In genomic region chr7:41699532-41699931, GRCh38 we compare ENCODE assay signal across 8 cellular contexts. TPM values are rescaled to one million over a fixed set of nuclear protein-coding genes. Genes with fewer than 3 reads are reported as not detected.
A peak's percentile ranks its signal among the peaks of the same experiment; 100 is the strongest.
DNase-seq lines count a peak whose midpoint lies in the region; ATAC-seq and TF ChIP-seq lines count a peak whose summit lies in the region.

No MANE protein-coding gene starts in this region.

- peaks cover 44% of the 10 kb centered on the region for H3K4me1 ChIP-seq in GM23248 (ENCODE audit: insufficient read depth)
- H3K4me1 ChIP-seq in gastrocnemius medialis: peaks cover 0 to 6% of the 10 kb centered on the region in 2 donors

- no peaks in the 10 kb centered on the region for H3K9me2 ChIP-seq in GM23248 (ENCODE audit: insufficient read depth)

- H3F3A ChIP-seq in GM23248 (ENCODE audit: insufficient read depth): peaks cover 70% of the 10 kb centered on the region

- 46 to 57% methylated on average over 12 of the region's 12 CpGs for WGBS in GM23248 (ENCODE audit: low coverage in 1 of 2, low lambda C conversion rate in 2 of 2, missing lambda C conversion rate in 2 of 2), 2 experiments

- no peaks in the 10 kb centered on the region for H4K20me1 ChIP-seq in GM23248 (ENCODE audit: insufficient read depth)

- no peaks in the 10 kb centered on the region for H3K9me3 ChIP-seq in GM23248 (ENCODE audit: low read depth)
- no peaks in the 10 kb centered on the region for H3K9me3 ChIP-seq in iPS-18c (ENCODE audit: control insufficient read depth, insufficient read depth, low read length)
- H3K9me3 ChIP-seq in gastrocnemius medialis: no peaks in the 10 kb centered on the region

- H3K4me2 ChIP-seq in GM23248 (ENCODE audit: unreplicated experiment): peak overlapping the region; percentile 81

- H2AFZ ChIP-seq in GM23248: peak overlapping the region; percentile 60

- in situ Hi-C loops in GM23248 (cut with MboI): no loop called here
- in situ Hi-C loops in astrocyte of the spinal cord (cut with HindIII; ENCODE audit: low sequenced_read_pairs): no loop called here
- in situ Hi-C loops in gastrocnemius medialis (cut with MboI; ENCODE audit: low sequenced_read_pairs in 4 of 4): loop anchor here in 1 of 4 donors (25.0 kb wide), 1 partner anchor 1362 kb away; no protein-coding TSS in a partner anchor
- in situ Hi-C loops in GM13976 (cut with MboI; ENCODE audit: low sequenced_read_pairs, unreplicated experiment): loop anchor here (25.0 kb wide), 1 partner anchor 1362 kb away; no protein-coding TSS in a partner anchor

- H3K27me3 ChIP-seq in GM23248 (replicated peaks; ENCODE audit: insufficient read depth) (no peaks in the 10 kb centered on the region), gastrocnemius medialis (peaks cover 3 to 14% (median 9%) of the 10 kb centered on the region in 3 donors)

- H3K4me3 ChIP-seq in GM23248: peak overlapping the region; percentile 77
- H3K4me3 ChIP-seq in astrocyte of the spinal cord (ENCODE audit: low read depth, low read length): peak overlapping the region; percentile 79
- H3K4me3 ChIP-seq in iPS-18c (ENCODE audit: insufficient read depth, low read depth, low read length): peak overlapping the region; percentile 49; the same call in 1 of the 2 replicates
- peak overlapping the region in 3 of 4 donors; percentile 35 to 44 (median 41) for H3K4me3 ChIP-seq in gastrocnemius medialis

- H3K27ac ChIP-seq in GM23248 (peak overlapping the region; percentile 44), gastrocnemius medialis (peak overlapping the region; percentile 33 to 57 (median 43))

- TF ChIP-seq CTCF in astrocyte of the spinal cord (IDR thresholded peaks at IDR 0.05; ENCODE audit: low read depth, low read length): no peak
- TF ChIP-seq CTCF in gastrocnemius medialis (IDR thresholded peaks at IDR 0.05 in 4 of 5, conservative IDR thresholded peaks at IDR 0.05 in 1 of 5): no peak
- TF ChIP-seq CTCF in GM13976 (IDR thresholded peaks at IDR 0.05; ENCODE audit: borderline replicate concordance, control extremely low read depth, extremely low read depth, insufficient read depth, missing control alignments): no peak

- H3K9ac ChIP-seq in GM23248: peak overlapping the region; percentile 79

- H3K79me2 ChIP-seq in GM23248 (ENCODE audit: insufficient read depth): peaks cover 56% of the 10 kb centered on the region

- ATAC-seq in gastrocnemius medialis (no peak), HG02678 (IDR thresholded peaks at IDR 0.05; ENCODE audit: unreplicated experiment) (no peak), GM18861 (IDR thresholded peaks at IDR 0.05; ENCODE audit: unreplicated experiment) (no peak)

- no peak for TF ChIP-seq POLR2A in gastrocnemius medialis (IDR thresholded peaks at IDR 0.05)

- no peaks in the 10 kb centered on the region for H3K36me3 ChIP-seq in GM23248 (ENCODE audit: low read depth)
- no peaks in the 10 kb centered on the region for H3K36me3 ChIP-seq in gastrocnemius medialis

- intact Hi-C loops in gastrocnemius medialis (cut with DNase I; ENCODE audit: low total_unique reads): no loop called here

- DNase-seq in GM23248 (peak; percentile 53), astrocyte of the spinal cord (ENCODE audit: low read depth, low spot score) (peak; percentile 52), gastrocnemius medialis (no peak), GM13976 (ENCODE audit: low spot score) (no peak), NAMALWA (ENCODE audit: low spot score) (no peak)

RNA-seq across cellular contexts. Expression of gene INHBA, which starts 3.4 kb away (rescaled TPM):
- total RNA-seq in GM23248 (2014; rRNA removed; shearing (Covaris generic)): 5.2 and 5.5 TPM in 2 replicates
- 7.9 and 8.8 TPM in 2 replicates for polyA plus RNA-seq in GM23248 (2016; fragmentation: Nextera tagmentation; extraction: Ambion mirVana)
- under 1 TPM; 0.05 to 0.62 (median 0.41) TPM for total RNA-seq in gastrocnemius medialis

Comparison
In these comparisons a context has a peak if more than half of its experiments do, and no peak if none do; other contexts are left out.
1. DNase-seq: peak in GM23248 (single experiment) and astrocyte of the spinal cord (single experiment); none in gastrocnemius medialis (0 of 2), GM13976 (single experiment) and NAMALWA (single experiment).
2. Peak in every context shown above with its lines, with median percentiles within 50 percentile points of each other: H3K4me3 ChIP-seq.